ENCODE assay signal across 17 cellular contexts in genomic region chr17:71974051-71974450, GRCh38.
DNase-seq lines count a peak whose midpoint lies in the region; ATAC-seq and TF ChIP-seq lines count a peak whose summit lies in the region.
"Had no signal": no experiment of that assay in that cellular context is flagged by ENCODE, and none has a peak within 500 bp of the region (broad histone marks: within the 10 kb centered on the region; RNA-seq: fewer than 3 reads in every experiment).

No MANE protein-coding gene starts in this region.

- no peak overlapping the region for H3K27ac Mint-ChIP-seq in CD14-positive monocyte
- H3K27ac Mint-ChIP-seq: CD8-positive, alpha-beta T cell had no signal

- no peaks in the 10 kb centered on the region for H3K79me2 ChIP-seq in PC-3 (ENCODE audit: low read length)

- BruUV-seq in PC-3 (replicated peaks; lab: Mats Ljungman, UMichigan) = no TSS peak

- H4K20me1 ChIP-seq in PC-3 (ENCODE audit: low read length) = no peaks in the 10 kb centered on the region

- H3K4me1 ChIP-seq in PC-3 (ENCODE audit: insufficient read depth, low read length) (peaks cover 47% of the 10 kb centered on the region), mucosa of descending colon (ENCODE audit: low read depth) (peaks cover 23% of the 10 kb centered on the region), skeletal muscle tissue (ENCODE audit: control insufficient read depth in 3 of 3, insufficient read depth in 3 of 3, low read length in 3 of 3) (peaks cover 13 to 19% (median 18%) of the 10 kb centered on the region in 3 donors)
- H3K4me1 ChIP-seq: BE2C had no signal

- TF ChIP-seq CTCF in PC-3 (conservative IDR thresholded peaks at IDR 0.05; ENCODE audit: low read depth, low read length) (no peak), mucosa of descending colon (IDR thresholded peaks at IDR 0.05) (no peak), CD14-positive monocyte (IDR thresholded peaks at IDR 0.05) (no peak)

- intact Hi-C loops in PC-3 (cut with micrococcal nuclease) (no loop called here), mucosa of descending colon (cut with DNase I, micrococcal nuclease) (loop anchor here in 1 of 2 donors (10.0 kb wide), 1 partner anchor 61 kb away; no protein-coding TSS in a partner anchor), CD14-positive monocyte (cut with micrococcal nuclease) (no loop called here)

- CTCF ChIA-PET in PC-3 (lab: Charles Lee) = no interaction called here

- H3K27me3 ChIP-seq in PC-3 (ENCODE audit: low read length) (no peaks in the 10 kb centered on the region), skeletal muscle tissue (ENCODE audit: control insufficient read depth in 3 of 3, insufficient read depth in 3 of 3, low read length in 3 of 3) (no peaks in the 10 kb centered on the region)
- H3K27me3 ChIP-seq: BE2C had no signal

- H3K4me1 Mint-ChIP-seq in CD14-positive monocyte = no peaks in the 10 kb centered on the region

- no peak overlapping the region for H3K4me3 Mint-ChIP-seq in CD14-positive monocyte
- H3K4me3 Mint-ChIP-seq: CD8-positive, alpha-beta T cell had no signal

- H3K4me2 ChIP-seq in PC-3 (ENCODE audit: low read length) = no peak overlapping the region

- DNase-seq in PC-3 = no peak
- peak in 1 of 3 donors; percentile 38 for DNase-seq in mucosa of descending colon
- DNase-seq in NCI-H1417 treated with DMSO at 0.1 percent for 48 hours (lab: John Stamatoyannopoulos, UW) = no peak
- no peak for DNase-seq in CD14-positive monocyte (ENCODE audit: low spot score)
- DNase-seq: BE2C; CD8-positive, alpha-beta T cell; COR-L47; DMS153; DMS79 treated with DMSO at 0.1 percent for 48 hours; EL; HCEC 1CT; HFFc6 had no signal

- no peak overlapping the region for H2AFZ ChIP-seq in PC-3 (ENCODE audit: low read length)

- peaks cover 0 to 14% (median 9%) of the 10 kb centered on the region in 7 donors for H3K9me3 Mint-ChIP-seq in CD14-positive monocyte
- H3K9me3 Mint-ChIP-seq: HFFc6 had no signal

- H3K27me3 Mint-ChIP-seq in CD14-positive monocyte (ENCODE audit: low read depth in 3 of 3) = peaks cover 0 to 4% (median 2%) of the 10 kb centered on the region in 3 donors

- peaks cover 5% of the 10 kb centered on the region for H3F3A ChIP-seq in PC-3 (ENCODE audit: low read length, unreplicated experiment)

- H3K9ac ChIP-seq in PC-3 (ENCODE audit: low read length) (no peak overlapping the region), skeletal muscle tissue (ENCODE audit: low read depth in 1 of 3, low read length in 3 of 3) (no peak overlapping the region)

- POLR2A ChIA-PET in PC-3 (lab: Charles Lee; ENCODE audit: unreplicated experiment) = no interaction called here

- H3K36me3 ChIP-seq in PC-3 (ENCODE audit: low read depth, low read length) (no peaks in the 10 kb centered on the region), mucosa of descending colon (ENCODE audit: low read depth) (no peaks in the 10 kb centered on the region), skeletal muscle tissue (ENCODE audit: control insufficient read depth in 3 of 3, insufficient read depth in 3 of 3, low read length in 3 of 3) (no peaks in the 10 kb centered on the region)
- H3K36me3 ChIP-seq: BE2C had no signal

- H3K27ac ChIP-seq in PC-3 (ENCODE audit: low read length) (0 out of 2 replicates have a peak overlapping the region, but pooled peaks have one; percentile 95), skeletal muscle tissue (ENCODE audit: low read depth, low read length) (peak overlapping the region; percentile 89)
- H3K27ac ChIP-seq: C4-2B, HL-60 had no signal

- no peaks in the 10 kb centered on the region for H3K9me2 ChIP-seq in PC-3 (replicated peaks; ENCODE audit: low read length)

- H3K4me3 ChIP-seq in PC-3 (ENCODE audit: low read length) = no peak overlapping the region
- no peak overlapping the region for H3K4me3 ChIP-seq in mucosa of descending colon
- peak overlapping the region in 1 of 3 donors; percentile 73 for H3K4me3 ChIP-seq in skeletal muscle tissue (ENCODE audit: low read length in 3 of 3)

- H3K9me3 ChIP-seq in PC-3 (ENCODE audit: low read length) (no peaks in the 10 kb centered on the region), mucosa of descending colon (no peaks in the 10 kb centered on the region), skeletal muscle tissue (ENCODE audit: control insufficient read depth in 3 of 3, low read length in 3 of 3) (peaks cover 0 to 1% (median 0%) of the 10 kb centered on the region in 3 donors)
- H3K9me3 ChIP-seq: BE2C had no signal

- no peak for ATAC-seq in PC-3
- peak; percentile 49 for ATAC-seq in mucosa of descending colon
- ATAC-seq in HG03432 (IDR thresholded peaks at IDR 0.05; ENCODE audit: unreplicated experiment) = no peak
- no peak for ATAC-seq in GM19397 (IDR thresholded peaks at IDR 0.05; ENCODE audit: unreplicated experiment)
- ATAC-seq: CD8-positive, alpha-beta T cell had no signal

- no peaks in the 10 kb centered on the region for H3K36me3 Mint-ChIP-seq in CD14-positive monocyte
- H3K36me3 Mint-ChIP-seq: CD8-positive, alpha-beta T cell had no signal
